ENCODE assay signal across 20 cellular contexts in genomic region chr12:9103050-9103854, GRCh38. TPM values are rescaled to one million over a fixed set of nuclear protein-coding genes. Genes with fewer than 3 reads are reported as not detected.
A peak's percentile ranks its signal among the peaks of the same experiment; 100 is the strongest.
DNase-seq lines count a peak whose midpoint lies in the region; ATAC-seq, FAIRE-seq and TF ChIP-seq lines count a peak whose summit lies in the region.
"Had no signal": no experiment of that assay in that cellular context is flagged by ENCODE, and none has a peak within 500 bp of the region (broad histone marks: within the 10 kb centered on the region; RNA-seq: fewer than 3 reads in every experiment).

No MANE protein-coding gene starts in this region.

- H3K9me3 ChIP-seq in GM12878 (replicated peaks; ENCODE audit: control insufficient read depth, insufficient read depth, low read length) (no peaks in the 10 kb centered on the region), SK-N-SH (no peaks in the 10 kb centered on the region)
- H3K9me3 ChIP-seq: A549, MG63 had no signal

- no peak overlapping the region for H3K4me3 Mint-ChIP-seq in activated T-cell treated with anti-CD3 and anti-CD28 coated beads, Interleukin-2, amount 50 U/mL, for 4 hours
- H3K4me3 Mint-ChIP-seq: CD4-positive, CD25-positive, alpha-beta regulatory T cell; GM23338 had no signal

- no peak for FAIRE-seq in GM12878 (lab: Jason Lieb, UNC)
- FAIRE-seq: A549 had no signal

- WGBS in GM12878 (ENCODE audit: insufficient coverage, insufficient replicate concordance, low lambda C conversion rate, missing lambda C conversion rate): 51% methylated on average over 4 of the region's 4 CpGs
- WGBS in SK-N-SH (ENCODE audit: low lambda C conversion rate): 55% methylated on average over 4 of the region's 4 CpGs

- intact Hi-C loops in GM12878 (cut with micrococcal nuclease; ENCODE audit: unreplicated experiment): no loop called here

- RAD21 ChIA-PET in GM12878 (lab: Charles Lee; ENCODE audit: unreplicated experiment): no interaction called here

- H3K79me2 ChIP-seq in GM12878 (ENCODE audit: control insufficient read depth, insufficient read depth, low read length) (no peaks in the 10 kb centered on the region), SK-N-SH (ENCODE audit: insufficient read depth) (no peaks in the 10 kb centered on the region)

- no peak overlapping the region for H2AFZ ChIP-seq in GM12878 (ENCODE audit: control insufficient read depth, low read depth, low read length)
- H2AFZ ChIP-seq in SK-N-SH (ENCODE audit: low read depth): no peak overlapping the region
- H2AFZ ChIP-seq: GM23338 had no signal

- TF ChIP-seq POLR2A in GM12878 (IDR thresholded peaks at IDR 0.05; ENCODE audit: low read depth, low read length): no peak

- no peaks in the 10 kb centered on the region for H3K27me3 Mint-ChIP-seq in activated T-cell treated with anti-CD3 and anti-CD28 coated beads, Interleukin-2, amount 50 U/mL, for 4 hours (ENCODE audit: low read depth)

- H3K9me2 ChIP-seq in SK-N-SH: no peaks in the 10 kb centered on the region

- ATAC-seq in activated T-cell treated with anti-CD3 and anti-CD28 coated beads, Interleukin-2, amount 50 U/mL, for 4 hours: peak; percentile 75 to 93
- ATAC-seq in HG02610 (IDR thresholded peaks at IDR 0.05; ENCODE audit: unreplicated experiment): peak; percentile 72
- peak; percentile 46 for ATAC-seq in GM12878
- peak; percentile 90 for ATAC-seq in stimulated activated naive CD8-positive, alpha-beta T cell treated with anti-CD3 and anti-CD28 coated beads, Interleukin-15, Interleukin-2, amounts not matched to agents 100 U/mL and 50 U/mL, for 24 hours
- ATAC-seq: A549, GM23338 had no signal

- H4K20me1 ChIP-seq in GM12878 (ENCODE audit: control insufficient read depth, insufficient read depth) (no peaks in the 10 kb centered on the region), SK-N-SH (ENCODE audit: insufficient read depth) (no peaks in the 10 kb centered on the region)

- H3K4me2 ChIP-seq in GM12878 (ENCODE audit: control insufficient read depth, insufficient read depth): no peak overlapping the region
- H3K4me2 ChIP-seq in SK-N-SH: no peak overlapping the region
- H3K4me2 ChIP-seq: A549, GM23338, KMS-11 had no signal

- SMC1A ChIA-PET in GM12878 (lab: Charles Lee; ENCODE audit: uncharacterized antibody, unreplicated experiment): interaction anchor here (1.4 kb wide), 1 partner anchor 14 kb away, joined by 3 read pairs; no protein-coding TSS in a partner anchor

- no TSS peak for BruUV-seq in GM12878 (replicated peaks; lab: Mats Ljungman, UMichigan)

- TF ChIP-seq RAD21 in GM12878 (IDR thresholded peaks at IDR 0.05; ENCODE audit: insufficient read depth, low read depth, low read length): no peak
- TF ChIP-seq RAD21 in SK-N-SH (IDR thresholded peaks at IDR 0.05; ENCODE audit: low read length): no peak

- no peak overlapping the region for H3K4me3 ChIP-seq in GM12878
- H3K4me3 ChIP-seq in SK-N-SH (ENCODE audit: low read depth in 2 of 2, low read length in 1 of 2): no peak overlapping the region
- H3K4me3 ChIP-seq: A549, GM23338, MG63 had no signal

- no peak for DNase-seq in activated T-cell treated with anti-CD3 and anti-CD28 coated beads, Interleukin-2, amount 50 U/mL, for 4 hours
- no peak for DNase-seq in activated T-cell treated with anti-CD3 and anti-CD28 coated beads, Interleukin-2, amount 50 U/mL, for 48 hours
- no peak for DNase-seq in GM12878 (ENCODE audit: low read depth, low spot score)
- DNase-seq in stimulated activated naive CD8-positive, alpha-beta T cell treated with anti-CD3 and anti-CD28 coated beads, Interleukin-15, Interleukin-2, amounts not matched to agents 100 U/mL and 50 U/mL, for 24 hours: no peak
- DNase-seq in NCI-H187 (lab: John Stamatoyannopoulos, UW): no peak
- DNase-seq in anterior cingulate cortex (lab: John Stamatoyannopoulos, UW): no peak
- no peak for DNase-seq in SK-N-SH
- DNase-seq: CD4-positive, CD25-positive, alpha-beta regulatory T cell; DMS79 treated with DMSO at 0.1 percent for 48 hours; GDM1; MG63; NCI-H1930; NCI-H2171 treated with DMSO at 0.1 percent for 48 hours; NCI-H774; RPMI8226 had no signal

- peaks cover 8% of the 10 kb centered on the region for H3K4me1 Mint-ChIP-seq in activated T-cell treated with anti-CD3 and anti-CD28 coated beads, Interleukin-2, amount 50 U/mL, for 4 hours (ENCODE audit: low read depth)
- H3K4me1 Mint-ChIP-seq: CD4-positive, CD25-positive, alpha-beta regulatory T cell; GM23338 had no signal

- H3F3A ChIP-seq in SK-N-SH (replicated peaks; ENCODE audit: insufficient read depth): no peaks in the 10 kb centered on the region

- in situ Hi-C loops in GM12878 (cut with MboI): no loop called here

- TF ChIP-seq CTCF in GM12878 (IDR thresholded peaks at IDR 0.05 in 2 of 3, conservative IDR thresholded peaks at IDR 0.05 in 1 of 3; ENCODE audit: control insufficient read depth in 2 of 3, extremely low read depth in 1 of 3, insufficient read depth in 1 of 3, low read depth in 3 of 3, low read length in 3 of 3) (no peak), SK-N-SH (IDR thresholded peaks at IDR 0.05) (no peak)

- H3K4me1 ChIP-seq in GM12878 (ENCODE audit: control insufficient read depth, insufficient read depth, low read length): no peaks in the 10 kb centered on the region
- H3K4me1 ChIP-seq in SK-N-SH (ENCODE audit: control insufficient read depth in 1 of 2, insufficient read depth in 2 of 2, low read depth in 1 of 2, low read length in 1 of 2): no peaks in the 10 kb centered on the region
- H3K4me1 ChIP-seq: A549 had no signal

- H3K9ac ChIP-seq in GM12878 (ENCODE audit: control insufficient read depth, insufficient read depth, low read length) (no peak overlapping the region), SK-N-SH (no peak overlapping the region)
- H3K9ac ChIP-seq: KMS-11 had no signal

- H3K27ac ChIP-seq in GM12878 (ENCODE audit: control insufficient read depth, insufficient read depth) (no peak overlapping the region), SK-N-SH (ENCODE audit: low read depth in 2 of 2, low read length in 1 of 2) (no peak overlapping the region)
- H3K27ac ChIP-seq: A549, KMS-11 had no signal

- CTCF ChIA-PET in GM12878 (lab: Yijun Ruan, JAX) (no interaction called here), SK-N-SH (lab: Yijun Ruan, JAX) (no interaction called here)

- no peak for TF ChIP-seq EP300 in GM12878 (IDR thresholded peaks at IDR 0.05; ENCODE audit: borderline replicate concordance in 1 of 2, control insufficient read depth in 1 of 2, low read depth in 2 of 2, low read length in 2 of 2)
- no peak for TF ChIP-seq EP300 in SK-N-SH (IDR thresholded peaks at IDR 0.05; ENCODE audit: borderline replicate concordance in 1 of 2, low read depth in 1 of 2, low read length in 1 of 2)

- H3K27me3 ChIP-seq in GM12878 (replicated peaks in 1 of 2; ENCODE audit: control insufficient read depth in 2 of 2, insufficient read depth in 2 of 2, low read length in 1 of 2) (no peaks in the 10 kb centered on the region), SK-N-SH (ENCODE audit: insufficient read depth) (no peaks in the 10 kb centered on the region)
- H3K27me3 ChIP-seq: MG63 had no signal

- POLR2A ChIA-PET in GM12878 (lab: Charles Lee): no interaction called here
- POLR2A ChIA-PET in SK-N-SH (lab: Yijun Ruan, JAX): no interaction called here

- H3K36me3 ChIP-seq in GM12878 (ENCODE audit: control insufficient read depth in 2 of 2, insufficient read depth in 2 of 2, low read length in 1 of 2): no peaks in the 10 kb centered on the region
- no peaks in the 10 kb centered on the region for H3K36me3 ChIP-seq in SK-N-SH (replicated peaks in 1 of 2; ENCODE audit: control insufficient read depth in 1 of 2, insufficient read depth in 2 of 2, low read length in 1 of 2)
- H3K36me3 ChIP-seq: MG63 had no signal

- no peaks in the 10 kb centered on the region for H3K9me3 Mint-ChIP-seq in activated T-cell treated with anti-CD3 and anti-CD28 coated beads, Interleukin-2, amount 50 U/mL, for 4 hours
- H3K9me3 Mint-ChIP-seq: CD4-positive, CD25-positive, alpha-beta regulatory T cell; GM23338 had no signal

- peaks cover 9% of the 10 kb centered on the region for H3K36me3 Mint-ChIP-seq in activated T-cell treated with anti-CD3 and anti-CD28 coated beads, Interleukin-2, amount 50 U/mL, for 4 hours (ENCODE audit: insufficient read depth)
- H3K36me3 Mint-ChIP-seq: CD4-positive, CD25-positive, alpha-beta regulatory T cell had no signal

TF ChIP-seq in GM12878, 131 proteins besides CTCF, POLR2A, EP300 and RAD21 (continues in another document):
- no peak for TF ChIP-seq MYC (IDR thresholded peaks at IDR 0.05; ENCODE audit: insufficient read depth, insufficient read length, insufficient replicate concordance, low read length, severe bottlenecking)
- no peak for TF ChIP-seq STAT3 (IDR thresholded peaks at IDR 0.05; ENCODE audit: low read depth, low read length)
- TF ChIP-seq MTA2 (IDR thresholded peaks at IDR 0.05; ENCODE audit: low read depth): no peak

TF ChIP-seq in SK-N-SH, 30 proteins besides CTCF, POLR2A, EP300 and RAD21 (continues in another document):
- TF ChIP-seq RCOR1 (IDR thresholded peaks at IDR 0.05; ENCODE audit: low read length): no peak

RNA-seq across cellular contexts. Expression of gene A2M, which starts 12.5 kb away (rescaled TPM):
- 1 to 10 TPM; 2.1 to 3.2 (median 2.3) TPM for total RNA-seq in activated T-cell treated with anti-CD3 and anti-CD28 coated beads, Interleukin-2, amount 50 U/mL, for 4 hours
- not detected in 2 replicates for total RNA-seq in GM12878 (2013; cell fraction: nucleolus; rRNA removed)
- total RNA-seq in GM12878 (2014; rRNA removed): not detected in 2 replicates
- not detected in 2 replicates for total RNA-seq in GM12878 (2014; rRNA removed; fragmentation: Illumina TruSeq; extraction: Trizol)
- total RNA-seq in GM12878 (2021): 2.0 and 3.5 TPM in 2 replicates
- polyA plus RNA-seq in GM12878 (2011; ENCODE audit: low read depth): not detected
- polyA plus RNA-seq in GM12878 (2011; rRNA removed): 0.04 and 0.10 TPM in 2 replicates
- polyA plus RNA-seq in GM12878 (2011; cell fraction: cytosol; rRNA removed): 0.06 and 0.45 TPM in 2 replicates
- polyA plus RNA-seq in GM12878 (2011; cell fraction: nucleus; rRNA removed): 0.06 and 0.45 TPM in 2 replicates
- 0.16 and 0.28 TPM in 2 replicates for polyA plus RNA-seq in GM12878 (2012)
- not detected in 2 replicates for polyA plus RNA-seq in GM12878 (2014; fragmentation: Illumina TruSeq; extraction: Trizol)
- polyA plus RNA-seq in GM12878 (2014; fragmentation: Nextera tagmentation; extraction: Ambion mirVana): not detected
- polyA plus RNA-seq in GM12878 (2014; rRNA removed): 0.03 TPM in 1 of 2 replicates, not detected in the other
- under 1 TPM; 0.20 to 0.69 TPM for polyA plus RNA-seq in GM12878 (2016; fragmentation: Nextera tagmentation; extraction: Ambion mirVana)
- 0.07 and 2.6 TPM in 2 replicates for polyA minus RNA-seq in GM12878 (2011; rRNA and poly(A)+ RNA removed)
- not detected in 2 replicates for polyA minus RNA-seq in GM12878 (2011; cell fraction: cytosol; rRNA and poly(A)+ RNA removed)
- polyA minus RNA-seq in GM12878 (2011; cell fraction: nucleus; rRNA and poly(A)+ RNA removed): not detected in 2 replicates
- polyA plus RNA-seq in SK-N-SH (2012; rRNA removed): 0.02 TPM in 1 of 2 replicates, not detected in the other
- 0.01 TPM in 1 of 2 replicates, not detected in the other for polyA plus RNA-seq in SK-N-SH (2012; cell fraction: cytosol; rRNA removed)
- polyA plus RNA-seq in SK-N-SH (2012; cell fraction: nucleus; rRNA removed): not detected in 2 replicates
- total RNA-seq: CD4-positive, CD25-positive, alpha-beta regulatory T cell; GM23338; NCI-H460 had no signal
- polyA plus RNA-seq: A549; CD4-positive, CD25-positive, alpha-beta regulatory T cell had no signal
